19 cellular contexts compared by ENCODE assay signal in genomic region chr18:33851546-33852078, GRCh38.
"Had no signal": no experiment of that assay in that cellular context is flagged by ENCODE, and none has a peak within 500 bp of the region (broad histone marks: within the 10 kb centered on the region; RNA-seq: fewer than 3 reads in every experiment).

No MANE protein-coding gene starts in this region.

- ATAC-seq: esophagus mucosa; heart left ventricle; psoas muscle; right lobe of liver; stimulated activated memory B cell treated with anti-CD40 and anti-IgM and Interleukin-4, amounts not matched to agents 10 μg/mL and 1 μg/mL and 100 μg/mL, for 72 hours; upper lobe of right lung had no signal

- H3K27ac Mint-ChIP-seq: naive B cell; nephron; stimulated activated memory B cell treated with anti-CD40 and anti-IgM and Interleukin-4, amounts not matched to agents 10 μg/mL and 1 μg/mL and 100 μg/mL, for 72 hours; stimulated activated naive CD8-positive, alpha-beta T cell treated with anti-CD3 and anti-CD28 coated beads, Interleukin-15, Interleukin-2, amounts not matched to agents 100 ng/mL and 50 ng/mL, for 24 hours had no signal

- H3K9me3 Mint-ChIP-seq: nephron had no signal

- H3K27ac ChIP-seq: dorsolateral prefrontal cortex, heart left ventricle, psoas muscle, right lobe of liver, testis, tibial nerve, upper lobe of right lung, vagina had no signal

- H3K27me3 ChIP-seq: dorsolateral prefrontal cortex, heart left ventricle, right lobe of liver, testis, tibial nerve, upper lobe of right lung, vagina had no signal

- H3K36me3 Mint-ChIP-seq: naive B cell; stimulated activated memory B cell treated with anti-CD40 and anti-IgM and Interleukin-4, amounts not matched to agents 10 μg/mL and 1 μg/mL and 100 μg/mL, for 72 hours had no signal

- DNase-seq: dorsolateral prefrontal cortex; effector CD8-positive, alpha-beta T cell; heart left ventricle; hippocampal formation; kidney glomerular epithelial cell; mesendoderm; naive B cell; psoas muscle; retina; right lobe of liver; stimulated activated CD4-positive, alpha-beta T cell treated with anti-CD3 and anti-CD28 coated beads, Interleukin-4, amount 100 ng/mL, for 24 hours; testis; upper lobe of right lung had no signal

- H3K4me3 ChIP-seq: dorsolateral prefrontal cortex, heart left ventricle, psoas muscle, right lobe of liver, testis, tibial nerve, upper lobe of right lung, vagina had no signal

- H3K4me1 ChIP-seq: heart left ventricle, psoas muscle, right lobe of liver, testis, tibial nerve, upper lobe of right lung, vagina had no signal

- H3K9me3 ChIP-seq: heart left ventricle, psoas muscle, right lobe of liver, testis, tibial nerve, upper lobe of right lung, vagina had no signal

- H3K36me3 ChIP-seq: heart left ventricle, right lobe of liver, tibial nerve, upper lobe of right lung, vagina had no signal
